Comparison of ENCODE assay signal across 8 cellular contexts in the genomic region with DNA sequence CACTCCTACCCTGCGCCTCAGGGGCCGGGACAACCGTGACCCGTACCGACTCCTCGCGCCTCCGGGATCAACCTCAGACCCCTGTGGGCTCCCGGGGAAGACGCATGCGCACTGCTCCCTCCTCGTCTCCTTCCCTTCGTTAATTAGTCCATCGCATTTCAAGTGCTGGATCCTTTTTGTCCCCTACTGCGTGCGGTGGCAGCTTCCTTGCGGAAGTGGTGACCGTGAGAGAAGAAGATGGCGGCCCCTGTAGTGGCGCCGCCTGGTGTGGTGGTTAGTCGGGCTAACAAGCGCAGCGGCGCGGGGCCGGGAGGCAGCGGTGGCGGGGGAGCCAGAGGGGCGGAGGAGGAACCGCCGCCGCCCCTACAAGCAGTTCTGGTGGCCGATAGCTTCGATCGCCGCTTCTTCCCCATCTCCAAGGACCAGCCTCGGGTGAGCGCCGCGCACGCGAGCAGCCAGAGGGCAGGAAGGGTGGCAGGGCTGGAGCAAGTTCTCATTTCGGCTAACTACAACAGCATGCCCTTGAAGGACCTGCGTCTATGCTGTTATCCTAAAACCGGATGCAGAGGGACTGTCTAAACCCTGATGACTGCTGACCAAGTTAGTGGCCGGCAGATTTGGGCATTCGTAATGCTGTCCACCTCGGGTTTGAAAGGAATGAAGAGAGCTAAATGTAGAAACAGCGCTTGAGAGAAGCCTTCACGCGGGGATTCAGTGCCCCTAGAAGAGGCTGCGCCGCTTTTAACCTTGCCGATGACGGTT. TPM values are rescaled to one million over a fixed set of nuclear protein-coding genes. Genes with fewer than 3 reads are reported as not detected.
DNase-seq lines count a peak whose midpoint lies in the region; ATAC-seq and TF ChIP-seq lines count a peak whose summit lies in the region.

A gene (plus strand): TSS at position 210 of the 762 bp plus-strand sequence. CDS start 28 bp downstream, at position 238.

- H3K27me3 ChIP-seq in GM23338 (ENCODE audit: insufficient read depth): no peaks in the 10 kb centered on the region

- peaks cover 7% of the 10 kb centered on the region; the same call in 1 of the 2 replicates for H3K4me1 ChIP-seq in GM23338 (ENCODE audit: insufficient read depth)

- TF ChIP-seq CTCF in GM23338 (conservative IDR thresholded peaks at IDR 0.05; ENCODE audit: low read depth in 2 of 2) (peak; percentile 34), LNCAP (IDR thresholded peaks at IDR 0.05) (peak; percentile 42; the same call in 1 of the 2 replicates), fibroblast of mammary gland (conservative IDR thresholded peaks at IDR 0.05; ENCODE audit: control insufficient read depth, insufficient read depth, low read depth, low read length) (no peak), natural killer cell (IDR thresholded peaks at IDR 0.05) (no peak)

- H3K4me3 Mint-ChIP-seq in GM23338: peak within 1 kb of the TSS; percentile 95
- peak within 1 kb of the TSS; percentile 99 for H3K4me3 Mint-ChIP-seq in activated T-helper 17 cell treated with anti-CD3 and anti-CD28 coated beads, Interleukin-2, amount 50 U/mL, for 72 hours
- peak within 1 kb of the TSS; percentile 99 for H3K4me3 Mint-ChIP-seq in natural killer cell
- peak within 1 kb of the TSS; percentile 97 for H3K4me3 Mint-ChIP-seq in stimulated activated naive CD8-positive, alpha-beta T cell treated with anti-CD3 and anti-CD28 coated beads, Interleukin-15, Interleukin-2, amounts not matched to agents 100 ng/mL and 50 ng/mL, for 24 hours

- H3K4me2 ChIP-seq in GM23338: peak within 1 kb of the TSS; percentile 100

- peak within 1 kb of the TSS; percentile 90 for H3K27ac Mint-ChIP-seq in GM23338
- H3K27ac Mint-ChIP-seq in activated T-helper 17 cell treated with anti-CD3 and anti-CD28 coated beads, Interleukin-2, amount 50 U/mL, for 72 hours: peak within 1 kb of the TSS; percentile 98
- peak within 1 kb of the TSS; percentile 93 for H3K27ac Mint-ChIP-seq in natural killer cell
- peak within 1 kb of the TSS; percentile 95 for H3K27ac Mint-ChIP-seq in stimulated activated naive CD8-positive, alpha-beta T cell treated with anti-CD3 and anti-CD28 coated beads, Interleukin-15, Interleukin-2, amounts not matched to agents 100 ng/mL and 50 ng/mL, for 24 hours

- H3F3A ChIP-seq in GM23338 (replicated peaks; ENCODE audit: low read depth): peaks cover 7% of the 10 kb centered on the region; the same call in 1 of the 2 replicates

- H3K79me2 ChIP-seq in GM23338 (replicated peaks; ENCODE audit: insufficient read depth): peaks cover 42% of the 10 kb centered on the region

- ATAC-seq in GM23338: peak; percentile 83
- ATAC-seq in activated T-helper 17 cell treated with anti-CD3 and anti-CD28 coated beads, Interleukin-2, amount 50 U/mL, for 72 hours (replicated peaks): peak; percentile 92
- peak; percentile 90 to 94 (median 93) for ATAC-seq in natural killer cell

- peaks cover 4% of the 10 kb centered on the region for H4K20me1 ChIP-seq in GM23338 (replicated peaks; ENCODE audit: insufficient read depth)

- peaks cover 16% of the 10 kb centered on the region for H3K4me1 Mint-ChIP-seq in GM23338
- H3K4me1 Mint-ChIP-seq in activated T-helper 17 cell treated with anti-CD3 and anti-CD28 coated beads, Interleukin-2, amount 50 U/mL, for 72 hours: peaks cover 19% of the 10 kb centered on the region
- H3K4me1 Mint-ChIP-seq in natural killer cell: peaks cover 48 to 52% of the 10 kb centered on the region in 2 donors
- H3K4me1 Mint-ChIP-seq in stimulated activated naive CD8-positive, alpha-beta T cell treated with anti-CD3 and anti-CD28 coated beads, Interleukin-15, Interleukin-2, amounts not matched to agents 100 ng/mL and 50 ng/mL, for 24 hours (ENCODE audit: low read depth): peaks cover 33% of the 10 kb centered on the region

- H3K9me3 Mint-ChIP-seq in GM23338: no peaks in the 10 kb centered on the region
- H3K9me3 Mint-ChIP-seq in activated T-helper 17 cell treated with anti-CD3 and anti-CD28 coated beads, Interleukin-2, amount 50 U/mL, for 72 hours: no peaks in the 10 kb centered on the region
- no peaks in the 10 kb centered on the region for H3K9me3 Mint-ChIP-seq in natural killer cell
- H3K9me3 Mint-ChIP-seq in stimulated activated naive CD8-positive, alpha-beta T cell treated with anti-CD3 and anti-CD28 coated beads, Interleukin-15, Interleukin-2, amounts not matched to agents 100 ng/mL and 50 ng/mL, for 24 hours: no peaks in the 10 kb centered on the region

- peak within 1 kb of the TSS; percentile 53; the same call in 1 of the 2 replicates for H3K27ac ChIP-seq in GM23338 (ENCODE audit: low read depth)

- 0 out of 2 replicates have a peak, but pooled peaks cover 5% of the 10 kb centered on the region for H3K36me3 ChIP-seq in GM23338 (ENCODE audit: insufficient read depth)

- H3K27me3 Mint-ChIP-seq in GM23338 (ENCODE audit: insufficient read depth, low read depth, poor library complexity) (peaks cover 15% of the 10 kb centered on the region), natural killer cell (ENCODE audit: low read depth in 2 of 2) (no peaks in the 10 kb centered on the region)
- H3K27me3 Mint-ChIP-seq in activated T-helper 17 cell treated with anti-CD3 and anti-CD28 coated beads, Interleukin-2, amount 50 U/mL, for 72 hours: no peaks in the 10 kb centered on the region
- no peaks in the 10 kb centered on the region for H3K27me3 Mint-ChIP-seq in stimulated activated naive CD8-positive, alpha-beta T cell treated with anti-CD3 and anti-CD28 coated beads, Interleukin-15, Interleukin-2, amounts not matched to agents 100 ng/mL and 50 ng/mL, for 24 hours

- peaks cover 15% of the 10 kb centered on the region for H3K36me3 Mint-ChIP-seq in GM23338 (ENCODE audit: low read depth)
- peaks cover 55% of the 10 kb centered on the region for H3K36me3 Mint-ChIP-seq in activated T-helper 17 cell treated with anti-CD3 and anti-CD28 coated beads, Interleukin-2, amount 50 U/mL, for 72 hours (ENCODE audit: low read depth)
- H3K36me3 Mint-ChIP-seq in natural killer cell: no peaks in the 10 kb centered on the region
- H3K36me3 Mint-ChIP-seq in stimulated activated naive CD8-positive, alpha-beta T cell treated with anti-CD3 and anti-CD28 coated beads, Interleukin-15, Interleukin-2, amounts not matched to agents 100 ng/mL and 50 ng/mL, for 24 hours (ENCODE audit: low read depth): peaks cover 25% of the 10 kb centered on the region

- H3K4me3 ChIP-seq in GM23338 (peak within 1 kb of the TSS; percentile 89), fibroblast of mammary gland (ENCODE audit: control insufficient read depth, low read depth, low read length) (peak within 1 kb of the TSS; percentile 92)

- intact Hi-C loops in natural killer cell (cut with micrococcal nuclease): loop anchor here (2.0 to 10.0 kb wide), 2 partner anchors 19 to 109 kb away; a partner anchor contains a TSS

- peak within 1 kb of the TSS; percentile 23 for H2AFZ ChIP-seq in GM23338

- no peaks in the 10 kb centered on the region for H3K9me2 ChIP-seq in GM23338 (ENCODE audit: insufficient read depth)

- DNase-seq in EL (peak; percentile 93), GM23338 (ENCODE audit: low spot score) (peak; percentile 94), RPMI8226 (peak; percentile 92), fibroblast of mammary gland (ENCODE audit: low read depth) (peak; percentile 90), natural killer cell (peak; percentile 73)

RNA-seq across cellular contexts. Expression of the gene that starts here (rescaled TPM):
- 36.6 and 43.3 TPM in 2 replicates for total RNA-seq in GM23338 (2014; rRNA removed; shearing (Covaris generic))
- polyA plus RNA-seq in GM23338 (2016; fragmentation: Nextera tagmentation; extraction: Ambion mirVana): 26.4 and 27.8 TPM in 2 replicates
- total RNA-seq in activated T-helper 17 cell treated with anti-CD3 and anti-CD28 coated beads, Interleukin-2, amount 50 U/mL, for 72 hours: 10 to 100 TPM; 48.7 to 64.6 TPM
- total RNA-seq in natural killer cell: 10 to 100 TPM; 44.5 to 59.4 (median 54.8) TPM

Comparison
In these comparisons a context has a peak if more than half of its experiments do, and no peak if none do; other contexts are left out.
1. Peak in every context shown above with its lines: DNase-seq, ATAC-seq, H3K4me3 ChIP-seq and H3K27ac ChIP-seq.
2. CTCF ChIP-seq: peak in GM23338 (2 of 2) and LNCAP (single experiment); none in fibroblast of mammary gland (single experiment) and natural killer cell (single experiment).